ENCODE assay signal across 25 cellular contexts in genomic region chr7:135377171-135377570, GRCh38.
"Had no signal": no experiment of that assay in that cellular context is flagged by ENCODE, and none has a peak within 500 bp of the region (broad histone marks: within the 10 kb centered on the region; RNA-seq: fewer than 3 reads in every experiment).

No MANE protein-coding gene starts in this region.

- ATAC-seq: natural killer cell; psoas muscle; right lobe of liver; stimulated activated memory B cell treated with anti-CD40 and anti-IgM and Interleukin-4, amounts not matched to agents 10 μg/mL and 1 μg/mL and 100 μg/mL, for 72 hours; stimulated activated naive CD8-positive, alpha-beta T cell treated with anti-CD3 and anti-CD28 coated beads, Interleukin-15, amount 100 ng/mL, for 72 hours had no signal

- H2AFZ ChIP-seq: neural progenitor cell, parathyroid adenoma had no signal

- H3K4me3 ChIP-seq: left ventricle myocardium inferior, lung, neural progenitor cell, psoas muscle, right atrium auricular region, right lobe of liver, smooth muscle cell, tibial nerve, uterus had no signal

- DNase-seq: islet precursor cell; left ventricle myocardium inferior; mesendoderm; naive B cell; natural killer cell; nephron progenitor cell; occipital lobe; psoas muscle; right lobe of liver; stimulated activated CD4-positive, alpha-beta T cell treated with anti-CD3 and anti-CD28 coated beads, Interleukin-1b, Interleukin-23, amount 100 ng/mL, for 48 hours; stimulated activated CD4-positive, alpha-beta T cell treated with anti-CD3 and anti-CD28 coated beads, Interleukin-2, amount 100 ng/mL, for 48 hours; stimulated activated CD4-positive, alpha-beta T cell treated with anti-CD3 and anti-CD28 coated beads, Interleukin-4, amount 100 ng/mL, for 4 hours; stimulated activated CD8-positive, alpha-beta memory T cell treated with anti-CD3 and anti-CD28 coated beads, Interleukin-4, amount 100 ng/mL, for 48 hours; stimulated activated naive CD4-positive, alpha-beta T cell treated with Interleukin-2 at 50 U/mL for 16 hours; stimulated activated naive CD8-positive, alpha-beta T cell treated with anti-CD3 and anti-CD28 coated beads, Interleukin-15, amount 100 ng/mL, for 72 hours; substantia nigra; uterus had no signal

- H3K36me3 ChIP-seq: left ventricle myocardium inferior, neural progenitor cell, neutrophil, right lobe of liver, tibial nerve, uterus had no signal

- H3K9me3 ChIP-seq: left ventricle myocardium inferior, neutrophil, psoas muscle, right atrium auricular region, right lobe of liver, tibial nerve, uterus had no signal

- H3K4me2 ChIP-seq: neural progenitor cell, smooth muscle cell had no signal

- H3K4me1 ChIP-seq: parathyroid adenoma, psoas muscle, right atrium auricular region, tibial nerve, uterus had no signal

- H3K9ac ChIP-seq: neural progenitor cell, parathyroid adenoma had no signal

- H3K27me3 ChIP-seq: neural progenitor cell, neutrophil, right atrium auricular region, right lobe of liver, tibial nerve, uterus had no signal

- H3K79me2 ChIP-seq: parathyroid adenoma had no signal

- H3K27ac ChIP-seq: left ventricle myocardium inferior, neural progenitor cell, neutrophil, parathyroid adenoma, psoas muscle, right atrium auricular region, right lobe of liver, tibial nerve, uterus had no signal
